Comparison of ENCODE assay signal across 16 cellular contexts in the genomic region with DNA sequence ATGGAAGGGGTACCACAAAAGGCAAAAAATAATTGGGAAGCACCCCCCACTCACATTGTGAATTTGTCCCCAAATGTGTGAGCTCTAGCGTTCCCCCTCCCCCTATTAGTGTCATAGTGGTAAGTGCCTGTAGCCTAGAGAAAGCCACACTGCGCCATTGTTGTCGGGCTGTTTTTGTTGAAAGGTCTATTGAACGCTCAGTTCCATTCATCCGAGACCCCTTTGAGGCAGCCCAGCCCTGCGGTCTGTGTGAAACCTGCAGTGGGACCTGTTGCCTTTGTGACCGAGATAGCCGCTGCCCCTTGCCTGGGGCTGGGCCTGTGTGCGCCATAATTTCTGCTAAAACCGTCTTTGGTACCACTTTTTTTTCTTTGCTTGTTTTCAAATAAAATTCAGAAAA. TPM values are rescaled to one million over a fixed set of nuclear protein-coding genes. Genes with fewer than 3 reads are reported as not detected.
DNase-seq lines count a peak whose midpoint lies in the region; ATAC-seq and TF ChIP-seq lines count a peak whose summit lies in the region.
"Had no signal": no experiment of that assay in that cellular context is flagged by ENCODE, and none has a peak within 500 bp of the region (broad histone marks: within the 10 kb centered on the region; RNA-seq: fewer than 3 reads in every experiment).

No MANE protein-coding gene starts in this region.

- peak overlapping the region in 1 of 2 donors; percentile 23 for H3K27ac Mint-ChIP-seq in natural killer cell
- H3K27ac Mint-ChIP-seq in natural killer cell treated with Interleukin-12 subunit alpha and Interleukin-12 subunit beta and Interleukin-15 and Interleukin-18, amount 100 ng/mL, for 72 hours: peak overlapping the region in 1 of 2 donors; percentile 19
- H3K27ac Mint-ChIP-seq in WTC11: peak overlapping the region; percentile 90
- H3K27ac Mint-ChIP-seq: activated CD4-positive, alpha-beta T cell treated with anti-CD3 and anti-CD28 coated beads, Interleukin-2, amount 10 ng/mL, durations not matched to agents 7 days and 5 days; memory B cell had no signal

- H3K4me1 Mint-ChIP-seq in natural killer cell (peaks cover 26% of the 10 kb centered on the region in 2 donors), WTC11 (peaks cover 31% of the 10 kb centered on the region)
- H3K4me1 Mint-ChIP-seq in natural killer cell treated with Interleukin-12 subunit alpha and Interleukin-12 subunit beta and Interleukin-15 and Interleukin-18, amount 100 ng/mL, for 72 hours (ENCODE audit: low read depth in 2 of 2): peaks cover 19 to 23% of the 10 kb centered on the region in 2 donors

- H3K36me3 Mint-ChIP-seq in natural killer cell (no peaks in the 10 kb centered on the region), WTC11 (peaks cover 30% of the 10 kb centered on the region)
- H3K36me3 Mint-ChIP-seq in natural killer cell treated with Interleukin-12 subunit alpha and Interleukin-12 subunit beta and Interleukin-15 and Interleukin-18, amount 100 ng/mL, for 72 hours: no peaks in the 10 kb centered on the region

- ATAC-seq in natural killer cell (no peak), WTC11 (no peak), GM18870 (IDR thresholded peaks at IDR 0.05; ENCODE audit: unreplicated experiment) (no peak), HG02840 (IDR thresholded peaks at IDR 0.05; ENCODE audit: low FRiP score, unreplicated experiment) (no peak)
- ATAC-seq in natural killer cell treated with Interleukin-12 subunit alpha and Interleukin-12 subunit beta and Interleukin-15 and Interleukin-18, amount 100 ng/mL, for 72 hours: no peak

- intact Hi-C loops in natural killer cell (cut with micrococcal nuclease): no loop called here

- POLR2A ChIA-PET in WTC11 (lab: Charles Lee): interaction anchor here (1.3 kb wide), 1 partner anchor 93 kb away, joined by 3 read pairs; no protein-coding TSS in a partner anchor

- TF ChIP-seq CTCF in natural killer cell (IDR thresholded peaks at IDR 0.05) (no peak), WTC11 (IDR thresholded peaks at IDR 0.05) (no peak)

- DNase-seq in natural killer cell (no peak), WTC11 (ENCODE audit: low spot score) (no peak), medulla oblongata (ENCODE audit: extremely low spot score) (peak; percentile 73), D341Med (ENCODE audit: low spot score) (no peak), T1000 (lab: John Stamatoyannopoulos, UW) (no peak)
- no peak for DNase-seq in natural killer cell treated with Interleukin-12 subunit alpha and Interleukin-12 subunit beta and Interleukin-15 and Interleukin-18, amount 100 ng/mL, for 72 hours (ENCODE audit: low spot score)
- DNase-seq: activated CD4-positive, alpha-beta T cell treated with anti-CD3 and anti-CD28 coated beads, Interleukin-2, amount 10 ng/mL, durations not matched to agents 7 days and 5 days; amniotic stem cell; DMS53; KG1; NCI-H1105; SHP77; stimulated activated naive CD4-positive, alpha-beta T cell had no signal

- H3K9me3 Mint-ChIP-seq in natural killer cell (no peaks in the 10 kb centered on the region), WTC11 (no peaks in the 10 kb centered on the region)
- H3K9me3 Mint-ChIP-seq in natural killer cell treated with Interleukin-12 subunit alpha and Interleukin-12 subunit beta and Interleukin-15 and Interleukin-18, amount 100 ng/mL, for 72 hours: no peaks in the 10 kb centered on the region
- H3K9me3 Mint-ChIP-seq: activated CD4-positive, alpha-beta T cell treated with anti-CD3 and anti-CD28 coated beads, Interleukin-2, amount 10 ng/mL, durations not matched to agents 7 days and 5 days; memory B cell had no signal

- CTCF ChIA-PET in WTC11 (lab: Charles Lee): interaction anchor here (0.8 to 2.9 kb wide), 2 partner anchors 25 to 43 kb away, joined by 3 to 10 read pairs; a partner anchor contains a TSS

- no peaks in the 10 kb centered on the region for H3K27me3 Mint-ChIP-seq in natural killer cell (ENCODE audit: low read depth in 2 of 2)
- no peaks in the 10 kb centered on the region for H3K27me3 Mint-ChIP-seq in natural killer cell treated with Interleukin-12 subunit alpha and Interleukin-12 subunit beta and Interleukin-15 and Interleukin-18, amount 100 ng/mL, for 72 hours
- H3K27me3 Mint-ChIP-seq in WTC11 (ENCODE audit: low read depth): no peaks in the 10 kb centered on the region
- H3K27me3 Mint-ChIP-seq: activated CD4-positive, alpha-beta T cell treated with anti-CD3 and anti-CD28 coated beads, Interleukin-2, amount 10 ng/mL, durations not matched to agents 7 days and 5 days; memory B cell had no signal

- peak overlapping the region; percentile 42 for H3K4me3 Mint-ChIP-seq in natural killer cell
- H3K4me3 Mint-ChIP-seq in natural killer cell treated with Interleukin-12 subunit alpha and Interleukin-12 subunit beta and Interleukin-15 and Interleukin-18, amount 100 ng/mL, for 72 hours: no peak overlapping the region
- H3K4me3 Mint-ChIP-seq in WTC11: peak overlapping the region; percentile 20; the same call in 1 of the 2 replicates
- H3K4me3 Mint-ChIP-seq: memory B cell had no signal

TF ChIP-seq in WTC11, 78 proteins besides CTCF, POLR2A, EP300 and RAD21:
- no peak for TF ChIP-seq MXD4 (CRISPR knock-in tag; IDR thresholded peaks at IDR 0.05; ENCODE audit: borderline replicate concordance)
- TF ChIP-seq, protein P1, sequence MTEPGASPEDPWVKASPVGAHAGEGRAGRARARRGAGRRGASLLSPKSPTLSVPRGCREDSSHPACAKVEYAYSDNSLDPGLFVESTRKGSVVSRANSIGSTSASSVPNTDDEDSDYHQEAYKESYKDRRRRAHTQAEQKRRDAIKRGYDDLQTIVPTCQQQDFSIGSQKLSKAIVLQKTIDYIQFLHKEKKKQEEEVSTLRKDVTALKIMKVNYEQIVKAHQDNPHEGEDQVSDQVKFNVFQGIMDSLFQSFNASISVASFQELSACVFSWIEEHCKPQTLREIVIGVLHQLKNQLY (CRISPR knock-in tag; IDR thresholded peaks at IDR 0.05): no peak
- TF ChIP-seq OVOL2 (CRISPR knock-in tag; IDR thresholded peaks at IDR 0.05; ENCODE audit: borderline replicate concordance): no peak
- no peak for TF ChIP-seq NFATC4 (CRISPR knock-in tag; IDR thresholded peaks at IDR 0.05)
- TF ChIP-seq ZNF317 (CRISPR knock-in tag; IDR thresholded peaks at IDR 0.05; ENCODE audit: borderline replicate concordance, low read depth): no peak
- TF ChIP-seq, protein P2, sequence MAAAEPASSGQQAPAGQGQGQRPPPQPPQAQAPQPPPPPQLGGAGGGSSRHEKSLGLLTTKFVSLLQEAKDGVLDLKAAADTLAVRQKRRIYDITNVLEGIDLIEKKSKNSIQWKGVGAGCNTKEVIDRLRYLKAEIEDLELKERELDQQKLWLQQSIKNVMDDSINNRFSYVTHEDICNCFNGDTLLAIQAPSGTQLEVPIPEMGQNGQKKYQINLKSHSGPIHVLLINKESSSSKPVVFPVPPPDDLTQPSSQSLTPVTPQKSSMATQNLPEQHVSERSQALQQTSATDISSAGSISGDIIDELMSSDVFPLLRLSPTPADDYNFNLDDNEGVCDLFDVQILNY (CRISPR knock-in tag; IDR thresholded peaks at IDR 0.05): no peak
- TF ChIP-seq NFE2L1 (CRISPR knock-in tag; IDR thresholded peaks at IDR 0.05): no peak
- no peak for TF ChIP-seq FOXP1 (CRISPR knock-in tag; IDR thresholded peaks at IDR 0.05; ENCODE audit: borderline replicate concordance)
- TF ChIP-seq, protein P3, sequence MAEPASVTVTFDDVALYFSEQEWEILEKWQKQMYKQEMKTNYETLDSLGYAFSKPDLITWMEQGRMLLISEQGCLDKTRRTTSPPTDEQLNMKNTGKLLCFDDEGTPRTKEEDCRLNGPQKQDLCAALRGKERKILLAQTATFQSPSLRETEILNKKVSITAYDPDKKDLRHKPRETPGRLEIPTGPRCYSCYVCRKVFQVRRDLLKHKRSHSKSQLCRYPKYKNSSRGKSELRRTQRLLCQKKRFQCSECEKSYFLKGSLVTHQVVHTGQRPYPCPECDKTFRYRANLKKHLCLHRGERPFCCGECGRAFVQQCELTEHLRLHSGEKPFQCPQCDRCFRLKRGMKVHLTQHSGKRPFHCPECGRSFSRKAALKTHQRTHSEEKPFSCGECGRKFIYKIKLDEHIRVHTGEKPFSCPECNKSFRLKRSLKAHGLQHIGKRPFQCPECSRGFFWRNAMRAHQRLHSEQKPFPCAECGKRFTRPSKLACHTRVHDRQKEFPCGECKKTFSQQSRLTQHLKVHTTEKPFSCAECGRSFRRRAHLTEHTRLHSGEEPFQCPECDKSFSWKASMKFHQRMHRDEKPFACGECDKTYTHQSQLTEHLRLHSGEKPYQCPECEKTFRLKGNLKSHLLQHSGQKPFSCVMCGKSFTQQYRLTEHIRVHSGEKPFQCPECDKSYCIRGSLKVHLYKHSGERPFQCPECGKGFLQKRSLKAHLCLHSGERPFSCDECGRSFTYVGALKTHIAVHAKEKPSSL (CRISPR knock-in tag; conservative IDR thresholded peaks at IDR 0.05): no peak
- TF ChIP-seq, protein P4, sequence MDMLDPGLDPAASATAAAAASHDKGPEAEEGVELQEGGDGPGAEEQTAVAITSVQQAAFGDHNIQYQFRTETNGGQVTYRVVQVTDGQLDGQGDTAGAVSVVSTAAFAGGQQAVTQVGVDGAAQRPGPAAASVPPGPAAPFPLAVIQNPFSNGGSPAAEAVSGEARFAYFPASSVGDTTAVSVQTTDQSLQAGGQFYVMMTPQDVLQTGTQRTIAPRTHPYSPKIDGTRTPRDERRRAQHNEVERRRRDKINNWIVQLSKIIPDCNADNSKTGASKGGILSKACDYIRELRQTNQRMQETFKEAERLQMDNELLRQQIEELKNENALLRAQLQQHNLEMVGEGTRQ (CRISPR knock-in tag; IDR thresholded peaks at IDR 0.05): no peak
- TF ChIP-seq ETV6 (CRISPR knock-in tag; IDR thresholded peaks at IDR 0.05): no peak
- TF ChIP-seq, protein P5, sequence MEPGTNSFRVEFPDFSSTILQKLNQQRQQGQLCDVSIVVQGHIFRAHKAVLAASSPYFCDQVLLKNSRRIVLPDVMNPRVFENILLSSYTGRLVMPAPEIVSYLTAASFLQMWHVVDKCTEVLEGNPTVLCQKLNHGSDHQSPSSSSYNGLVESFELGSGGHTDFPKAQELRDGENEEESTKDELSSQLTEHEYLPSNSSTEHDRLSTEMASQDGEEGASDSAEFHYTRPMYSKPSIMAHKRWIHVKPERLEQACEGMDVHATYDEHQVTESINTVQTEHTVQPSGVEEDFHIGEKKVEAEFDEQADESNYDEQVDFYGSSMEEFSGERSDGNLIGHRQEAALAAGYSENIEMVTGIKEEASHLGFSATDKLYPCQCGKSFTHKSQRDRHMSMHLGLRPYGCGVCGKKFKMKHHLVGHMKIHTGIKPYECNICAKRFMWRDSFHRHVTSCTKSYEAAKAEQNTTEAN (CRISPR knock-in tag; IDR thresholded peaks at IDR 0.05): no peak

RNA-seq across cellular contexts. Expression of a gene that starts 3.0 kb away (rescaled TPM):
- total RNA-seq in natural killer cell: 10 to 100 TPM; 12.2 to 28.4 (median 14.2) TPM
- total RNA-seq in natural killer cell treated with Interleukin-12 subunit alpha and Interleukin-12 subunit beta and Interleukin-15 and Interleukin-18, amount 100 ng/mL, for 72 hours: 10 to 100 TPM; 56.1 to 61.1 TPM
- 150 to 169 TPM (median 157 TPM) in 3 replicates for total RNA-seq in WTC11 (2021)

RNA-seq across cellular contexts. Expression of a gene that starts 25.0 kb away (rescaled TPM):
- 100 to 1,000 TPM; 272 to 291 (median 285) TPM for total RNA-seq in natural killer cell
- total RNA-seq in natural killer cell treated with Interleukin-12 subunit alpha and Interleukin-12 subunit beta and Interleukin-15 and Interleukin-18, amount 100 ng/mL, for 72 hours: 100 to 1,000 TPM in 1 of 2 donors, 10 to 100 TPM in 1; 92.8 to 132 TPM
- total RNA-seq in WTC11 (2021): 59.7 to 72.3 TPM (median 63.2 TPM) in 3 replicates
